In genomic region chr9:133834080-133834976, GRCh38 we compare ENCODE assay signal across 19 cellular contexts.
"Had no signal": no experiment of that assay in that cellular context is flagged by ENCODE, and none has a peak within 500 bp of the region (broad histone marks: within the 10 kb centered on the region; RNA-seq: fewer than 3 reads in every experiment).

No MANE protein-coding gene starts in this region.

- ATAC-seq: left lobe of liver; naive thymus-derived CD4-positive, alpha-beta T cell; stimulated activated naive B cell treated with anti-CD40 and anti-IgM and Interleukin-4, amounts not matched to agents 10 μg/mL and 1 μg/mL and 100 μg/mL, for 72 hours; stimulated activated naive CD8-positive, alpha-beta T cell treated with anti-CD3 and anti-CD28 coated beads, Interleukin-15, amount 100 ng/mL, for 72 hours had no signal

- H3K4me3 Mint-ChIP-seq: naive thymus-derived CD4-positive, alpha-beta T cell; nephron progenitor cell; stimulated activated naive B cell treated with anti-CD40 and anti-IgM and Interleukin-4, amounts not matched to agents 10 μg/mL and 1 μg/mL and 100 μg/mL, for 72 hours; stimulated activated naive CD8-positive, alpha-beta T cell treated with anti-CD3 and anti-CD28 coated beads, Interleukin-15, amount 100 ng/mL, for 72 hours had no signal

- H3K36me3 ChIP-seq: sigmoid colon had no signal

- H3K27me3 ChIP-seq: dorsolateral prefrontal cortex, heart left ventricle, sigmoid colon, testis, tibial nerve had no signal

- DNase-seq: cortex of kidney; dorsolateral prefrontal cortex; effector CD8-positive, alpha-beta T cell; foreskin melanocyte; hippocampal formation; kidney glomerular epithelial cell; naive thymus-derived CD4-positive, alpha-beta T cell; nephron progenitor cell; posterior cingulate gyrus; sigmoid colon; stimulated activated CD4-positive, alpha-beta T cell treated with anti-CD3 and anti-CD28 coated beads, Interleukin-2, amount 100 ng/mL, for 24 hours; stimulated activated CD4-positive, alpha-beta T cell treated with anti-CD3 and anti-CD28 coated beads, Interleukin-4, amount 100 ng/mL, for 4 hours; stimulated activated naive B cell treated with anti-CD40 and anti-IgM and Interleukin-4, amounts not matched to agents 10 μg/mL and 1 μg/mL and 100 μg/mL, for 72 hours; stimulated activated naive CD8-positive, alpha-beta T cell treated with anti-CD3 and anti-CD28 coated beads, Interleukin-15, amount 100 ng/mL, for 72 hours; testis had no signal

- H3K9me3 Mint-ChIP-seq: naive thymus-derived CD4-positive, alpha-beta T cell; nephron progenitor cell; stimulated activated naive CD8-positive, alpha-beta T cell treated with anti-CD3 and anti-CD28 coated beads, Interleukin-15, amount 100 ng/mL, for 72 hours had no signal

- H3K36me3 Mint-ChIP-seq: naive thymus-derived CD4-positive, alpha-beta T cell had no signal

- H3K27ac Mint-ChIP-seq: naive thymus-derived CD4-positive, alpha-beta T cell; nephron progenitor cell; stimulated activated naive B cell treated with anti-CD40 and anti-IgM and Interleukin-4, amounts not matched to agents 10 μg/mL and 1 μg/mL and 100 μg/mL, for 72 hours; stimulated activated naive CD8-positive, alpha-beta T cell treated with anti-CD3 and anti-CD28 coated beads, Interleukin-15, amount 100 ng/mL, for 72 hours had no signal

- H3K4me3 ChIP-seq: dorsolateral prefrontal cortex, heart left ventricle, sigmoid colon, skin epidermis, testis, tibial nerve had no signal

- H3K27ac ChIP-seq: heart left ventricle, sigmoid colon, skin epidermis, testis, tibial nerve had no signal

- H3K4me1 ChIP-seq: sigmoid colon, testis had no signal

- H3K4me1 Mint-ChIP-seq: naive thymus-derived CD4-positive, alpha-beta T cell; stimulated activated naive CD8-positive, alpha-beta T cell treated with anti-CD3 and anti-CD28 coated beads, Interleukin-15, amount 100 ng/mL, for 72 hours had no signal

- H3K9me3 ChIP-seq: heart left ventricle, sigmoid colon, testis, tibial nerve had no signal

- H3K27me3 Mint-ChIP-seq: naive thymus-derived CD4-positive, alpha-beta T cell; stimulated activated naive B cell treated with anti-CD40 and anti-IgM and Interleukin-4, amounts not matched to agents 10 μg/mL and 1 μg/mL and 100 μg/mL, for 72 hours; stimulated activated naive CD8-positive, alpha-beta T cell treated with anti-CD3 and anti-CD28 coated beads, Interleukin-15, amount 100 ng/mL, for 72 hours had no signal
